8 cellular contexts compared by ENCODE assay signal in genomic region chr16:30065943-30066881, GRCh38. TPM values are rescaled to one million over a fixed set of nuclear protein-coding genes. Genes with fewer than 3 reads are reported as not detected.
DNase-seq lines count a peak whose midpoint lies in the region; ATAC-seq and TF ChIP-seq lines count a peak whose summit lies in the region.

No MANE protein-coding gene starts in this region.

- H3K27ac ChIP-seq in HEK293 (ENCODE audit: extremely low read depth, low read depth, low read length) (peak overlapping the region; percentile 100), epithelial cell of prostate (peak overlapping the region; percentile 95)

- peak overlapping the region; percentile 98 for H3K27ac Mint-ChIP-seq in natural killer cell treated with Interleukin-12 subunit alpha and Interleukin-12 subunit beta and Interleukin-15 and Interleukin-18, amount 100 ng/mL, for 72 hours

- CTCF ChIA-PET in HEK293 (lab: Yijun Ruan, JAX) = interaction anchor here (0.6 to 3.6 kb wide), 13 partner anchors 9 to 548 kb away, joined by 3 to 25 read pairs (median 4); partner anchors contain the start of genes TBX6 and TLCD3B

- peaks cover 25 to 35% of the 10 kb centered on the region in 2 donors for H3K4me1 Mint-ChIP-seq in natural killer cell treated with Interleukin-12 subunit alpha and Interleukin-12 subunit beta and Interleukin-15 and Interleukin-18, amount 100 ng/mL, for 72 hours (ENCODE audit: low read depth in 2 of 2)

- POLR2A ChIA-PET in HEK293 (lab: Yijun Ruan, JAX) = interaction anchor here (0.6 to 3.6 kb wide), 34 partner anchors 11 to 1386 kb away, joined by 3 to 70 read pairs (median 4); partner anchors contain the start of genes CORO1A, FBRS, HIRIP3 and MAZ

- no peaks in the 10 kb centered on the region for H3K9me3 ChIP-seq in HEK293 (ENCODE audit: control insufficient read depth, insufficient read depth, low read depth, low read length)

- H3K27me3 Mint-ChIP-seq in natural killer cell treated with Interleukin-12 subunit alpha and Interleukin-12 subunit beta and Interleukin-15 and Interleukin-18, amount 100 ng/mL, for 72 hours = no peaks in the 10 kb centered on the region

- H3K4me3 ChIP-seq in AG10803 (ENCODE audit: low read length) = peak overlapping the region; percentile 97
- peak overlapping the region; percentile 94 for H3K4me3 ChIP-seq in HEK293 (ENCODE audit: low read depth, low read length)
- peak overlapping the region; percentile 99 for H3K4me3 ChIP-seq in WI38 (ENCODE audit: low read depth, low read length)

- peak; percentile 65 for DNase-seq in AG10803 (ENCODE audit: low read depth)
- DNase-seq in epithelial cell of prostate (ENCODE audit: low read depth, low spot score) = no peak
- peak; percentile 73 for DNase-seq in natural killer cell treated with Interleukin-12 subunit alpha and Interleukin-12 subunit beta and Interleukin-15 and Interleukin-18, amount 100 ng/mL, for 72 hours (ENCODE audit: low spot score)
- no peak for DNase-seq in pons (ENCODE audit: low spot score)
- no peak for DNase-seq in amniotic stem cell (lab: John Stamatoyannopoulos, UW)
- DNase-seq in posterior vena cava (ENCODE audit: low spot score) = no peak

- peaks cover 10% of the 10 kb centered on the region for H3K36me3 Mint-ChIP-seq in natural killer cell treated with Interleukin-12 subunit alpha and Interleukin-12 subunit beta and Interleukin-15 and Interleukin-18, amount 100 ng/mL, for 72 hours

- intact Hi-C loops in posterior vena cava (cut with DNase I) = no loop called here

- TF ChIP-seq CTCF in AG10803 (conservative IDR thresholded peaks at IDR 0.05; ENCODE audit: low read length) (no peak), HEK293 (tag by site-specific recombination; IDR thresholded peaks at IDR 0.05) (peak; percentile 42; the same call in 1 of the 2 replicates), WI38 (IDR thresholded peaks at IDR 0.05; ENCODE audit: low read depth, low read length) (no peak)

- peaks cover 2% of the 10 kb centered on the region; the same call in 1 of the 2 replicates for H3K4me1 ChIP-seq in HEK293 (ENCODE audit: control insufficient read depth, insufficient read depth, low read length)

- ATAC-seq in natural killer cell treated with Interleukin-12 subunit alpha and Interleukin-12 subunit beta and Interleukin-15 and Interleukin-18, amount 100 ng/mL, for 72 hours = peak; percentile 1 to 19

- H3K9me3 Mint-ChIP-seq in natural killer cell treated with Interleukin-12 subunit alpha and Interleukin-12 subunit beta and Interleukin-15 and Interleukin-18, amount 100 ng/mL, for 72 hours = no peaks in the 10 kb centered on the region

- peak overlapping the region; percentile 97 for H3K4me3 Mint-ChIP-seq in natural killer cell treated with Interleukin-12 subunit alpha and Interleukin-12 subunit beta and Interleukin-15 and Interleukin-18, amount 100 ng/mL, for 72 hours

- peaks cover 23 to 56% of the 10 kb centered on the region in 2 experiments; a peak in 2 of 3 replicates for H3K36me3 ChIP-seq in HEK293 (ENCODE audit: control insufficient read depth in 2 of 2, insufficient read depth in 1 of 2, low read length in 2 of 2)

TF ChIP-seq in HEK293, 187 proteins besides CTCF, POLR2A, EP300 and RAD21 (continues in another document):
- TF ChIP-seq ZBTB1 (tag by site-specific recombination; IDR thresholded peaks at IDR 0.05) (no peak), YY1 (tag by site-specific recombination; IDR thresholded peaks at IDR 0.05) (peak; percentile 65), ZSCAN23 (tag by site-specific recombination; IDR thresholded peaks at IDR 0.05) (peak; percentile 39; the same call in 1 of the 2 replicates), ZNF274 (IDR thresholded peaks at IDR 0.05; ENCODE audit: low read length) (no peak), ZNF274 (tag by site-specific recombination; IDR thresholded peaks at IDR 0.05; ENCODE audit: borderline replicate concordance) (no peak), ZBTB8A (tag by site-specific recombination; IDR thresholded peaks at IDR 0.05) (no peak), SP7 (tag by site-specific recombination; IDR thresholded peaks at IDR 0.05) (no peak), ZXDB (tag by site-specific recombination; IDR thresholded peaks at IDR 0.05) (peak; percentile 7; the same call in 1 of the 2 replicates), ZNF707 (tag by site-specific recombination; IDR thresholded peaks at IDR 0.05) (no peak)
- TF ChIP-seq, protein P1, sequence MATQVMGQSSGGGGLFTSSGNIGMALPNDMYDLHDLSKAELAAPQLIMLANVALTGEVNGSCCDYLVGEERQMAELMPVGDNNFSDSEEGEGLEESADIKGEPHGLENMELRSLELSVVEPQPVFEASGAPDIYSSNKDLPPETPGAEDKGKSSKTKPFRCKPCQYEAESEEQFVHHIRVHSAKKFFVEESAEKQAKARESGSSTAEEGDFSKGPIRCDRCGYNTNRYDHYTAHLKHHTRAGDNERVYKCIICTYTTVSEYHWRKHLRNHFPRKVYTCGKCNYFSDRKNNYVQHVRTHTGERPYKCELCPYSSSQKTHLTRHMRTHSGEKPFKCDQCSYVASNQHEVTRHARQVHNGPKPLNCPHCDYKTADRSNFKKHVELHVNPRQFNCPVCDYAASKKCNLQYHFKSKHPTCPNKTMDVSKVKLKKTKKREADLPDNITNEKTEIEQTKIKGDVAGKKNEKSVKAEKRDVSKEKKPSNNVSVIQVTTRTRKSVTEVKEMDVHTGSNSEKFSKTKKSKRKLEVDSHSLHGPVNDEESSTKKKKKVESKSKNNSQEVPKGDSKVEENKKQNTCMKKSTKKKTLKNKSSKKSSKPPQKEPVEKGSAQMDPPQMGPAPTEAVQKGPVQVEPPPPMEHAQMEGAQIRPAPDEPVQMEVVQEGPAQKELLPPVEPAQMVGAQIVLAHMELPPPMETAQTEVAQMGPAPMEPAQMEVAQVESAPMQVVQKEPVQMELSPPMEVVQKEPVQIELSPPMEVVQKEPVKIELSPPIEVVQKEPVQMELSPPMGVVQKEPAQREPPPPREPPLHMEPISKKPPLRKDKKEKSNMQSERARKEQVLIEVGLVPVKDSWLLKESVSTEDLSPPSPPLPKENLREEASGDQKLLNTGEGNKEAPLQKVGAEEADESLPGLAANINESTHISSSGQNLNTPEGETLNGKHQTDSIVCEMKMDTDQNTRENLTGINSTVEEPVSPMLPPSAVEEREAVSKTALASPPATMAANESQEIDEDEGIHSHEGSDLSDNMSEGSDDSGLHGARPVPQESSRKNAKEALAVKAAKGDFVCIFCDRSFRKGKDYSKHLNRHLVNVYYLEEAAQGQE (tag by site-specific recombination; IDR thresholded peaks at IDR 0.05) = 0 out of 2 replicates have a peak, but pooled peaks have one; percentile 25
- TF ChIP-seq, protein P2, sequence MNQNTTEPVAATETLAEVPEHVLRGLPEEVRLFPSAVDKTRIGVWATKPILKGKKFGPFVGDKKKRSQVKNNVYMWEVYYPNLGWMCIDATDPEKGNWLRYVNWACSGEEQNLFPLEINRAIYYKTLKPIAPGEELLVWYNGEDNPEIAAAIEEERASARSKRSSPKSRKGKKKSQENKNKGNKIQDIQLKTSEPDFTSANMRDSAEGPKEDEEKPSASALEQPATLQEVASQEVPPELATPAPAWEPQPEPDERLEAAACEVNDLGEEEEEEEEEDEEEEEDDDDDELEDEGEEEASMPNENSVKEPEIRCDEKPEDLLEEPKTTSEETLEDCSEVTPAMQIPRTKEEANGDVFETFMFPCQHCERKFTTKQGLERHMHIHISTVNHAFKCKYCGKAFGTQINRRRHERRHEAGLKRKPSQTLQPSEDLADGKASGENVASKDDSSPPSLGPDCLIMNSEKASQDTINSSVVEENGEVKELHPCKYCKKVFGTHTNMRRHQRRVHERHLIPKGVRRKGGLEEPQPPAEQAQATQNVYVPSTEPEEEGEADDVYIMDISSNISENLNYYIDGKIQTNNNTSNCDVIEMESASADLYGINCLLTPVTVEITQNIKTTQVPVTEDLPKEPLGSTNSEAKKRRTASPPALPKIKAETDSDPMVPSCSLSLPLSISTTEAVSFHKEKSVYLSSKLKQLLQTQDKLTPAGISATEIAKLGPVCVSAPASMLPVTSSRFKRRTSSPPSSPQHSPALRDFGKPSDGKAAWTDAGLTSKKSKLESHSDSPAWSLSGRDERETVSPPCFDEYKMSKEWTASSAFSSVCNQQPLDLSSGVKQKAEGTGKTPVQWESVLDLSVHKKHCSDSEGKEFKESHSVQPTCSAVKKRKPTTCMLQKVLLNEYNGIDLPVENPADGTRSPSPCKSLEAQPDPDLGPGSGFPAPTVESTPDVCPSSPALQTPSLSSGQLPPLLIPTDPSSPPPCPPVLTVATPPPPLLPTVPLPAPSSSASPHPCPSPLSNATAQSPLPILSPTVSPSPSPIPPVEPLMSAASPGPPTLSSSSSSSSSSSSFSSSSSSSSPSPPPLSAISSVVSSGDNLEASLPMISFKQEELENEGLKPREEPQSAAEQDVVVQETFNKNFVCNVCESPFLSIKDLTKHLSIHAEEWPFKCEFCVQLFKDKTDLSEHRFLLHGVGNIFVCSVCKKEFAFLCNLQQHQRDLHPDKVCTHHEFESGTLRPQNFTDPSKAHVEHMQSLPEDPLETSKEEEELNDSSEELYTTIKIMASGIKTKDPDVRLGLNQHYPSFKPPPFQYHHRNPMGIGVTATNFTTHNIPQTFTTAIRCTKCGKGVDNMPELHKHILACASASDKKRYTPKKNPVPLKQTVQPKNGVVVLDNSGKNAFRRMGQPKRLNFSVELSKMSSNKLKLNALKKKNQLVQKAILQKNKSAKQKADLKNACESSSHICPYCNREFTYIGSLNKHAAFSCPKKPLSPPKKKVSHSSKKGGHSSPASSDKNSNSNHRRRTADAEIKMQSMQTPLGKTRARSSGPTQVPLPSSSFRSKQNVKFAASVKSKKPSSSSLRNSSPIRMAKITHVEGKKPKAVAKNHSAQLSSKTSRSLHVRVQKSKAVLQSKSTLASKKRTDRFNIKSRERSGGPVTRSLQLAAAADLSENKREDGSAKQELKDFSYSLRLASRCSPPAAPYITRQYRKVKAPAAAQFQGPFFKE (tag by site-specific recombination; IDR thresholded peaks at IDR 0.05; ENCODE audit: borderline replicate concordance) = peak; percentile 78; the same call in 1 of the 2 replicates

RNA-seq across cellular contexts. Expression of gene ALDOA, which starts 0.7 kb away (rescaled TPM):
- total RNA-seq in natural killer cell treated with Interleukin-12 subunit alpha and Interleukin-12 subunit beta and Interleukin-15 and Interleukin-18, amount 100 ng/mL, for 72 hours = 1,000 to 10,000 TPM; 1,789 to 1,983 TPM
- 100 to 1,000 TPM; 937 to 987 TPM for total RNA-seq in posterior vena cava

RNA-seq across cellular contexts. Expression of gene PPP4C, which starts 9.6 kb away (rescaled TPM):
- 100 to 1,000 TPM; 144 to 148 TPM for total RNA-seq in natural killer cell treated with Interleukin-12 subunit alpha and Interleukin-12 subunit beta and Interleukin-15 and Interleukin-18, amount 100 ng/mL, for 72 hours
- total RNA-seq in posterior vena cava = 10 to 100 TPM; 40.0 to 46.9 TPM

RNA-seq across cellular contexts. Expression of gene TBX6, which starts 25.5 kb away (rescaled TPM):
- under 1 TPM; 0.29 to 0.78 TPM for total RNA-seq in natural killer cell treated with Interleukin-12 subunit alpha and Interleukin-12 subunit beta and Interleukin-15 and Interleukin-18, amount 100 ng/mL, for 72 hours
- under 1 TPM; 0.46 to 0.57 TPM for total RNA-seq in posterior vena cava

RNA-seq across cellular contexts. Expression of gene YPEL3, which starts 29.8 kb away (rescaled TPM):
- 10 to 100 TPM; 21.1 to 25.8 TPM for total RNA-seq in natural killer cell treated with Interleukin-12 subunit alpha and Interleukin-12 subunit beta and Interleukin-15 and Interleukin-18, amount 100 ng/mL, for 72 hours
- 10 to 100 TPM; 26.1 to 31.4 TPM for total RNA-seq in posterior vena cava

RNA-seq across cellular contexts. Expression of gene TLCD3B, which starts 35.1 kb away (rescaled TPM):
- 1 to 10 TPM; 1.4 to 5.3 TPM for total RNA-seq in natural killer cell treated with Interleukin-12 subunit alpha and Interleukin-12 subunit beta and Interleukin-15 and Interleukin-18, amount 100 ng/mL, for 72 hours
- total RNA-seq in posterior vena cava = not detected

Comparison
In these comparisons a context has a peak if more than half of its experiments do, and no peak if none do; other contexts are left out.
1. DNase-seq: peak in AG10803 (single experiment) and natural killer cell treated with Interleukin-12 subunit alpha and Interleukin-12 subunit beta and Interleukin-15 and Interleukin-18, amount 100 ng/mL, for 72 hours (single experiment); none in epithelial cell of prostate (single experiment), pons (single experiment), amniotic stem cell (single experiment) and posterior vena cava (single experiment).
2. Peak in every context shown above with its lines, with median percentiles within 50 percentile points of each other: H3K4me3 ChIP-seq.